23 cellular contexts compared by ENCODE assay signal in genomic region chr20:1298166-1298565, GRCh38.
"Had no signal": no experiment of that assay in that cellular context is flagged by ENCODE, and none has a peak within 500 bp of the region (broad histone marks: within the 10 kb centered on the region; RNA-seq: fewer than 3 reads in every experiment).

No MANE protein-coding gene starts in this region.

- DNase-seq: Karpas-422, KG1, MG63, NCI-H1092, NCI-H1105 treated with DMSO at 0.1 percent for 48 hours, NCI-H1417 treated with DMSO at 0.1 percent for 48 hours, NCI-H146, NCI-H1694 treated with DMSO at 0.1 percent for 48 hours, NCI-H1930, NCI-H2081, NCI-H2171, NCI-H226, NCI-H446, NCI-H510A, NCI-H524 treated with DMSO at 0.1 percent for 48 hours, NCI-H69, NCI-H774, SHP77, SK-N-SH had no signal

- H3K4me3 ChIP-seq: MG63 had no signal

- H3K27ac ChIP-seq: HL-60, RWPE1 had no signal

- H3K36me3 ChIP-seq: MG63 had no signal

- ATAC-seq: Panc1 had no signal

- H3K27me3 ChIP-seq: MG63 had no signal

- H3K9ac ChIP-seq: SK-N-SH had no signal

- FAIRE-seq: HTR-8/SVneo had no signal

- H3K9me3 ChIP-seq: MG63, SK-N-SH had no signal
